ENCODE assay signal across 11 cellular contexts in the genomic region with DNA sequence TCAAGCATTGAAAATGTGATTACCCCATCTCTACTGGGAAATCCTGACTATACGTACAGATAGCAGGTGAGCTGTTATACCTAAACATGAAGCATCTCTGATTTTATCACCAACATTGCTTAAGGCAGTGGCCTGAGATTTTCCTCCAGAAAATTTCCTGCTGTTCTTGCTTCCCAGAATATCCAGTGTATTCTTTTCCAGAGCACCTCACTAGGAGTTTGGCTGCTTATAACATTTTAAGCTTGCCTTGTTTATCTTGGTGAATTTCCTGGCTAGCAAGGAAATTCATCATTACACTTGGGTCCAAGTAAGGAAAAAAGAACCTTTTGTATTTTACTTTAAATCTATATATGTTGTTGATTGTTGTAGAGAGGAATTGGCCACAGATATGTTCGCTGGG.
DNase-seq lines count a peak whose midpoint lies in the region; ATAC-seq and TF ChIP-seq lines count a peak whose summit lies in the region.
"Had no signal": no experiment of that assay in that cellular context is flagged by ENCODE, and none has a peak within 500 bp of the region (broad histone marks: within the 10 kb centered on the region; RNA-seq: fewer than 3 reads in every experiment).

No MANE protein-coding gene starts in this region.

- peak overlapping the region; percentile 71 for H3K27ac ChIP-seq in vagina

- no peak for TF ChIP-seq POLR2A in vagina (IDR thresholded peaks at IDR 0.05)

- no peaks in the 10 kb centered on the region for H3K9me3 ChIP-seq in vagina

- no peak for ATAC-seq in natural killer cell treated with Interleukin-12 subunit alpha and Interleukin-12 subunit beta and Interleukin-15 and Interleukin-18, amount 100 ng/mL, for 72 hours
- ATAC-seq in natural killer cell = no peak
- no peak for ATAC-seq in HG03469 (IDR thresholded peaks at IDR 0.05; ENCODE audit: unreplicated experiment)

- peak overlapping the region; percentile 38 for H3K4me3 Mint-ChIP-seq in natural killer cell treated with Interleukin-12 subunit alpha and Interleukin-12 subunit beta and Interleukin-15 and Interleukin-18, amount 100 ng/mL, for 72 hours
- no peak overlapping the region for H3K4me3 Mint-ChIP-seq in natural killer cell
- H3K4me3 Mint-ChIP-seq in osteocyte (ENCODE audit: unreplicated experiment) = no peak overlapping the region

- no peak overlapping the region for H3K4me3 ChIP-seq in vagina

- peaks cover 0 to 3% of the 10 kb centered on the region in 2 donors for H3K27me3 Mint-ChIP-seq in natural killer cell treated with Interleukin-12 subunit alpha and Interleukin-12 subunit beta and Interleukin-15 and Interleukin-18, amount 100 ng/mL, for 72 hours
- H3K27me3 Mint-ChIP-seq in natural killer cell (ENCODE audit: low read depth in 2 of 2) (no peaks in the 10 kb centered on the region), osteocyte (ENCODE audit: unreplicated experiment) (no peaks in the 10 kb centered on the region)

- no peak for TF ChIP-seq CTCF in natural killer cell (IDR thresholded peaks at IDR 0.05)
- TF ChIP-seq CTCF in osteocyte (IDR thresholded peaks at IDR 0.05) = no peak
- TF ChIP-seq CTCF in vagina (IDR thresholded peaks at IDR 0.05) = no peak

- intact Hi-C loops in natural killer cell (cut with micrococcal nuclease) (no loop called here), vagina (cut with DNase I) (no loop called here)

- H3K27ac Mint-ChIP-seq in natural killer cell treated with Interleukin-12 subunit alpha and Interleukin-12 subunit beta and Interleukin-15 and Interleukin-18, amount 100 ng/mL, for 72 hours = peak overlapping the region in 1 of 2 donors; percentile 91
- H3K27ac Mint-ChIP-seq in natural killer cell (peak overlapping the region in 1 of 2 donors; percentile 9), osteocyte (ENCODE audit: unreplicated experiment) (peak overlapping the region; percentile 80)

- peaks cover 19 to 24% of the 10 kb centered on the region in 2 donors for H3K4me1 Mint-ChIP-seq in natural killer cell treated with Interleukin-12 subunit alpha and Interleukin-12 subunit beta and Interleukin-15 and Interleukin-18, amount 100 ng/mL, for 72 hours (ENCODE audit: low read depth in 2 of 2)
- H3K4me1 Mint-ChIP-seq in natural killer cell (peaks cover 12 to 18% of the 10 kb centered on the region in 2 donors), osteocyte (ENCODE audit: unreplicated experiment) (peaks cover 17% of the 10 kb centered on the region)

- no peaks in the 10 kb centered on the region for H3K27me3 ChIP-seq in vagina

- H3K4me1 ChIP-seq in vagina = peaks cover 23% of the 10 kb centered on the region

- DNase-seq in natural killer cell treated with Interleukin-12 subunit alpha and Interleukin-12 subunit beta and Interleukin-15 and Interleukin-18, amount 100 ng/mL, for 72 hours (ENCODE audit: low spot score) = no peak
- DNase-seq in natural killer cell (no peak), dermis blood vessel endothelial cell (peak; percentile 15), osteocyte (ENCODE audit: extremely low spot score, unreplicated experiment) (no peak), vagina (ENCODE audit: extremely low spot score in 2 of 2) (no peak), DMS153 treated with DMSO at 0.1 percent for 48 hours (lab: John Stamatoyannopoulos, UW; ENCODE audit: unreplicated experiment) (no peak), RPMI8226 (no peak)
- DNase-seq: activated CD8-positive, alpha-beta memory T cell treated with anti-CD3 and anti-CD28 coated beads, Interleukin-2, amount 50 U/mL, for 4 hours; AML-193; NCI-H2171 had no signal

- peaks cover 0 to 4% of the 10 kb centered on the region in 2 donors for H3K36me3 ChIP-seq in vagina

- no peaks in the 10 kb centered on the region for H3K9me3 Mint-ChIP-seq in natural killer cell treated with Interleukin-12 subunit alpha and Interleukin-12 subunit beta and Interleukin-15 and Interleukin-18, amount 100 ng/mL, for 72 hours
- H3K9me3 Mint-ChIP-seq in natural killer cell = no peaks in the 10 kb centered on the region
- peaks cover 4% of the 10 kb centered on the region for H3K9me3 Mint-ChIP-seq in osteocyte (ENCODE audit: unreplicated experiment)

- H3K36me3 Mint-ChIP-seq in natural killer cell treated with Interleukin-12 subunit alpha and Interleukin-12 subunit beta and Interleukin-15 and Interleukin-18, amount 100 ng/mL, for 72 hours = no peaks in the 10 kb centered on the region
- H3K36me3 Mint-ChIP-seq in natural killer cell (no peaks in the 10 kb centered on the region), osteocyte (ENCODE audit: unreplicated experiment) (peaks cover 10% of the 10 kb centered on the region)
